ENCODE assay signal across 1 cellular context in genomic region chr9:110197330-110198187, GRCh38.
TF ChIP-seq lines count a peak whose summit lies in the region.

No MANE protein-coding gene starts in this region.

TF ChIP-seq in HepG2, 621 proteins besides CTCF, POLR2A, EP300 and RAD21 (continued from another document):
- TF ChIP-seq, protein P1, sequence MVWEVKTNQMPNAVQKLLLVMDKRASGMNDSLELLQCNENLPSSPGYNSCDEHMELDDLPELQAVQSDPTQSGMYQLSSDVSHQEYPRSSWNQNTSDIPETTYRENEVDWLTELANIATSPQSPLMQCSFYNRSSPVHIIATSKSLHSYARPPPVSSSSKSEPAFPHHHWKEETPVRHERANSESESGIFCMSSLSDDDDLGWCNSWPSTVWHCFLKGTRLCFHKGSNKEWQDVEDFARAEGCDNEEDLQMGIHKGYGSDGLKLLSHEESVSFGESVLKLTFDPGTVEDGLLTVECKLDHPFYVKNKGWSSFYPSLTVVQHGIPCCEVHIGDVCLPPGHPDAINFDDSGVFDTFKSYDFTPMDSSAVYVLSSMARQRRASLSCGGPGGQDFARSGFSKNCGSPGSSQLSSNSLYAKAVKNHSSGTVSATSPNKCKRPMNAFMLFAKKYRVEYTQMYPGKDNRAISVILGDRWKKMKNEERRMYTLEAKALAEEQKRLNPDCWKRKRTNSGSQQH (CRISPR knock-in tag; IDR thresholded peaks at IDR 0.05; ENCODE audit: low read depth), result no peak
- TF ChIP-seq AGO2 (optimal IDR thresholded peaks at IDR 0.05; ENCODE audit: low read depth, low read length) (no peak), MBNL3 (CRISPR knock-in tag; conservative IDR thresholded peaks at IDR 0.05) (no peak), AGO1 (IDR thresholded peaks at IDR 0.05; ENCODE audit: low read depth, low read length, poor library complexity, severe bottlenecking) (no peak), TARDBP (CRISPR knock-in tag; IDR thresholded peaks at IDR 0.05) (peak; percentile 31; the same call in 1 of the 2 replicates), ZSCAN29 (CRISPR knock-in tag; conservative IDR thresholded peaks at IDR 0.05) (0 out of 2 replicates have a peak, but pooled peaks have one; percentile 49), CREB1 (IDR thresholded peaks at IDR 0.05) (no peak), CREB1 (CRISPR knock-in tag; IDR thresholded peaks at IDR 0.05) (no peak), TFDP1 (CRISPR knock-in tag; IDR thresholded peaks at IDR 0.05; ENCODE audit: borderline replicate concordance) (peak; percentile 20; the same call in 1 of the 2 replicates), ZNF768 (CRISPR knock-in tag; IDR thresholded peaks at IDR 0.05) (no peak), CSRNP2 (CRISPR knock-in tag; conservative IDR thresholded peaks at IDR 0.05; ENCODE audit: low read depth) (no peak), ZMYM2 (CRISPR knock-in tag; IDR thresholded peaks at IDR 0.05) (0 out of 2 replicates have a peak, but pooled peaks have one; percentile 51), HOXD1 (CRISPR knock-in tag; IDR thresholded peaks at IDR 0.05) (no peak), ZBTB7B (CRISPR knock-in tag; IDR thresholded peaks at IDR 0.05) (no peak; the same call in 1 of the 2 replicates), FOXA1 (IDR thresholded peaks at IDR 0.05) (no peak), FOXA1 (CRISPR knock-in tag; IDR thresholded peaks at IDR 0.05) (peak; percentile 75), MEIS2 (CRISPR knock-in tag; IDR thresholded peaks at IDR 0.05) (0 out of 2 replicates have a peak, but pooled peaks have one; percentile 24), DRAP1 (CRISPR knock-in tag; IDR thresholded peaks at IDR 0.05) (peak; percentile 56), SMYD3 (CRISPR knock-in tag; IDR thresholded peaks at IDR 0.05) (no peak), RARA (CRISPR knock-in tag; IDR thresholded peaks at IDR 0.05) (peak; percentile 54), ZNF484 (CRISPR knock-in tag; IDR thresholded peaks at IDR 0.05; ENCODE audit: borderline replicate concordance, low read depth) (no peak), HOXA5 (CRISPR knock-in tag; IDR thresholded peaks at IDR 0.05) (no peak), SALL1 (CRISPR knock-in tag; IDR thresholded peaks at IDR 0.05) (peak; percentile 59), NCOA2 (CRISPR knock-in tag; IDR thresholded peaks at IDR 0.05) (peak; percentile 50; the same call in 1 of the 2 replicates), KMT2A (CRISPR knock-in tag; IDR thresholded peaks at IDR 0.05) (peak; percentile 11; the same call in 1 of the 2 replicates), SALL2 (CRISPR knock-in tag; IDR thresholded peaks at IDR 0.05) (peak; percentile 5; the same call in 1 of the 2 replicates), SIX1 (CRISPR knock-in tag; IDR thresholded peaks at IDR 0.05; ENCODE audit: borderline replicate concordance) (no peak), REPIN1 (CRISPR knock-in tag; IDR thresholded peaks at IDR 0.05; ENCODE audit: borderline replicate concordance, low read depth) (peak; percentile 21; the same call in 1 of the 2 replicates), ZMYM3 (CRISPR knock-in tag; IDR thresholded peaks at IDR 0.05) (no peak), HMG20A (CRISPR knock-in tag; IDR thresholded peaks at IDR 0.05; ENCODE audit: borderline replicate concordance) (peak; percentile 46; the same call in 1 of the 2 replicates), KDM3A (CRISPR knock-in tag; IDR thresholded peaks at IDR 0.05; ENCODE audit: low read depth) (0 out of 2 replicates have a peak, but pooled peaks have one; percentile 21)
- TF ChIP-seq, protein P2, sequence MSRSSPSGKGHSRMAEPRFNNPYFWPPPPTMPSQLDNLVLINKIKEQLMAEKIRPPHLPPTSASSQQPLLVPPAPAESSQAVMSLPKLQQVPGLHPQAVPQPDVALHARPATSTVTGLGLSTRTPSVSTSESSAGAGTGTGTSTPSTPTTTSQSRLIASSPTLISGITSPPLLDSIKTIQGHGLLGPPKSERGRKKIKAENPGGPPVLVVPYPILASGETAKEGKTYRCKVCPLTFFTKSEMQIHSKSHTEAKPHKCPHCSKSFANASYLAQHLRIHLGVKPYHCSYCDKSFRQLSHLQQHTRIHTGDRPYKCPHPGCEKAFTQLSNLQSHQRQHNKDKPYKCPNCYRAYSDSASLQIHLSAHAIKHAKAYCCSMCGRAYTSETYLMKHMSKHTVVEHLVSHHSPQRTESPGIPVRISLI (CRISPR knock-in tag; IDR thresholded peaks at IDR 0.05; ENCODE audit: borderline replicate concordance), result peak; percentile 37; the same call in 1 of the 2 replicates
- TF ChIP-seq, protein P3, sequence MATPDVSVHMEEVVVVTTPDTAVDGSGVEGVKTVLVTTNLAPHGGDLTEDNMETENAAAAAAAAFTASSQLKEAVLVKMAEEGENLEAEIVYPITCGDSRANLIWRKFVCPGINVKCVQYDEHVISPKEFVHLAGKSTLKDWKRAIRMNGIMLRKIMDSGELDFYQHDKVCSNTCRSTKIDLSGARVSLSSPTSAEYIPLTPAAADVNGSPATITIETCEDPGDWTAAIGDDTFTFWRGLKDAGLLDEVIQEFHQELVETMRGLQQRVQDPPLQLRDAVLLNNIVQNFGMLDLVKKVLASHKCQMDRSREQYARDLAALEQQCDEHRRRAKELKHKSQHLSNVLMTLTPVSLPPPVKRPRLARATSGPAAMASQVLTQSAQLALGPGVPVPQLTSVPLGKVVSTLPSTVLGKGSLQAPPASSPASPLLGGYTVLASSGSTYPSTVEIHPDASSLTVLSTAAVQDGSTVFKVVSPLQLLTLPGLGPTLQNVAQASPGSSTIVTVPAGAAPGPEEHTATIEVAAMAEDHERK (CRISPR knock-in tag; IDR thresholded peaks at IDR 0.05; ENCODE audit: low read depth), result no peak
